Comparison of ENCODE assay signal across 1 cellular context in the genomic region with DNA sequence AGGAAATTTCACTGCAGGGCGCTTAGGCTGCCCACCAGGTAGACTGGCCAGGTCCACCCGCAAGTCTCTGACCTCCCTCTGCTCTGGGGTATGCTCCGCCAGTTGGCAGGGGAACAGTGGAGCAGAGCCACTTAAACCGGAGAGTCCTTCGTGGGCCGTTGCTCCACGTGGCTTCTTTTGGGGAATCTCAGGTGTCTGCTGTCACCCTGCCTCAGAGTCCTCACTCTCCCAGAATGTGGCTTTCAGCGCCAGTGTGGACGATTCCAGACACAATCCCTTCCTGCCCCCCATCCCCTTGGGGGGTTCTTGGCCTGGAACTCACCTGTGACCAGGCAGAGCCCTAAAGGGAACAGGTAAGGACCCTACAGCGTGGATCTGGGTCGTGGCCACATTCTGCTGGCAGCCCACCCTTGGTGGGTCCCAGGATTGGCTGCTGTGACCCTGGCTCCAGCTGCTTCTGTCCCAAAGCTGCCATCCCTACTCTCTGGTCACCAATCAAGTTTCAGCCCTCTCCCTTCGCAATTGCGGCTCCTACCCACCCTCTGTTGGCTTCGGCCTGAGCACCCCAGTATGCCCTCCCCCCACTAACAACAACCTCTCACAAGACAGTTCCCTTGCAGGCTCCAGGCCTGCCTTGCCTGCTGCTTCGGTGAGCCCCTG.
TF ChIP-seq lines count a peak whose summit lies in the region.

No MANE protein-coding gene starts in this region.

TF ChIP-seq in GM23338, 12 proteins besides CTCF, POLR2A, EP300 and RAD21 (continued from another document):
- TF ChIP-seq, protein P1, sequence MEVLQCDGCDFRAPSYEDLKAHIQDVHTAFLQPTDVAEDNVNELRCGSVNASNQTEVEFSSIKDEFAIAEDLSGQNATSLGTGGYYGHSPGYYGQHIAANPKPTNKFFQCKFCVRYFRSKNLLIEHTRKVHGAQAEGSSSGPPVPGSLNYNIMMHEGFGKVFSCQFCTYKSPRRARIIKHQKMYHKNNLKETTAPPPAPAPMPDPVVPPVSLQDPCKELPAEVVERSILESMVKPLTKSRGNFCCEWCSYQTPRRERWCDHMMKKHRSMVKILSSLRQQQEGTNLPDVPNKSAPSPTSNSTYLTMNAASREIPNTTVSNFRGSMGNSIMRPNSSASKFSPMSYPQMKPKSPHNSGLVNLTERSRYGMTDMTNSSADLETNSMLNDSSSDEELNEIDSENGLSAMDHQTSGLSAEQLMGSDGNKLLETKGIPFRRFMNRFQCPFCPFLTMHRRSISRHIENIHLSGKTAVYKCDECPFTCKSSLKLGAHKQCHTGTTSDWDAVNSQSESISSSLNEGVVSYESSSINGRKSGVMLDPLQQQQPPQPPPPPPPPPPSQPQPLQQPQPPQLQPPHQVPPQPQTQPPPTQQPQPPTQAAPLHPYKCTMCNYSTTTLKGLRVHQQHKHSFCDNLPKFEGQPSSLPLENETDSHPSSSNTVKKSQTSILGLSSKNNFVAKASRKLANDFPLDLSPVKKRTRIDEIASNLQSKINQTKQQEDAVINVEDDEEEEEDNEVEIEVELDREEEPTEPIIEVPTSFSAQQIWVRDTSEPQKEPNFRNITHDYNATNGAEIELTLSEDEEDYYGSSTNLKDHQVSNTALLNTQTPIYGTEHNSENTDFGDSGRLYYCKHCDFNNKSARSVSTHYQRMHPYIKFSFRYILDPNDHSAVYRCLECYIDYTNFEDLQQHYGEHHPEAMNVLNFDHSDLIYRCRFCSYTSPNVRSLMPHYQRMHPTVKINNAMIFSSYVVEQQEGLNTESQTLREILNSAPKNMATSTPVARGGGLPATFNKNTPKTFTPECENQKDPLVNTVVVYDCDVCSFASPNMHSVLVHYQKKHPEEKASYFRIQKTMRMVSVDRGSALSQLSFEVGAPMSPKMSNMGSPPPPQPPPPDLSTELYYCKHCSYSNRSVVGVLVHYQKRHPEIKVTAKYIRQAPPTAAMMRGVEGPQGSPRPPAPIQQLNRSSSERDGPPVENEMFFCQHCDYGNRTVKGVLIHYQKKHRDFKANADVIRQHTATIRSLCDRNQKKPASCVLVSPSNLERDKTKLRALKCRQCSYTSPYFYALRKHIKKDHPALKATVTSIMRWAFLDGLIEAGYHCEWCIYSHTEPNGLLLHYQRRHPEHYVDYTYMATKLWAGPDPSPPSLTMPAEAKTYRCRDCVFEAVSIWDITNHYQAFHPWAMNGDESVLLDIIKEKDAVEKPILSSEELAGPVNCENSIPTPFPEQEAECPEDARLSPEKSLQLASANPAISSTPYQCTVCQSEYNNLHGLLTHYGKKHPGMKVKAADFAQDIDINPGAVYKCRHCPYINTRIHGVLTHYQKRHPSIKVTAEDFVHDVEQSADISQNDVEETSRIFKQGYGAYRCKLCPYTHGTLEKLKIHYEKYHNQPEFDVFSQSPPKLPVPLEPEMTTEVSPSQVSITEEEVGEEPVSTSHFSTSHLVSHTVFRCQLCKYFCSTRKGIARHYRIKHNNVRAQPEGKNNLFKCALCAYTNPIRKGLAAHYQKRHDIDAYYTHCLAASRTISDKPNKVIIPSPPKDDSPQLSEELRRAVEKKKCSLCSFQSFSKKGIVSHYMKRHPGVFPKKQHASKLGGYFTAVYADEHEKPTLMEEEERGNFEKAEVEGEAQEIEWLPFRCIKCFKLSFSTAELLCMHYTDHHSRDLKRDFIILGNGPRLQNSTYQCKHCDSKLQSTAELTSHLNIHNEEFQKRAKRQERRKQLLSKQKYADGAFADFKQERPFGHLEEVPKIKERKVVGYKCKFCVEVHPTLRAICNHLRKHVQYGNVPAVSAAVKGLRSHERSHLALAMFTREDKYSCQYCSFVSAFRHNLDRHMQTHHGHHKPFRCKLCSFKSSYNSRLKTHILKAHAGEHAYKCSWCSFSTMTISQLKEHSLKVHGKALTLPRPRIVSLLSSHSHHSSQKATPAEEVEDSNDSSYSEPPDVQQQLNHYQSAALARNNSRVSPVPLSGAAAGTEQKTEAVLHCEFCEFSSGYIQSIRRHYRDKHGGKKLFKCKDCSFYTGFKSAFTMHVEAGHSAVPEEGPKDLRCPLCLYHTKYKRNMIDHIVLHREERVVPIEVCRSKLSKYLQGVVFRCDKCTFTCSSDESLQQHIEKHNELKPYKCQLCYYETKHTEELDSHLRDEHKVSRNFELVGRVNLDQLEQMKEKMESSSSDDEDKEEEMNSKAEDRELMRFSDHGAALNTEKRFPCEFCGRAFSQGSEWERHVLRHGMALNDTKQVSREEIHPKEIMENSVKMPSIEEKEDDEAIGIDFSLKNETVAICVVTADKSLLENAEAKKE (CRISPR knock-in tag; IDR thresholded peaks at IDR 0.05) = no peak
- TF ChIP-seq POLR2AphosphoS5 (IDR thresholded peaks at IDR 0.05; ENCODE audit: low read depth) = no peak
- TF ChIP-seq EZH2phosphoT487 (IDR thresholded peaks at IDR 0.05; ENCODE audit: unreplicated experiment) = no peak
